Comparison of ENCODE assay signal across 8 cellular contexts in the genomic region with DNA sequence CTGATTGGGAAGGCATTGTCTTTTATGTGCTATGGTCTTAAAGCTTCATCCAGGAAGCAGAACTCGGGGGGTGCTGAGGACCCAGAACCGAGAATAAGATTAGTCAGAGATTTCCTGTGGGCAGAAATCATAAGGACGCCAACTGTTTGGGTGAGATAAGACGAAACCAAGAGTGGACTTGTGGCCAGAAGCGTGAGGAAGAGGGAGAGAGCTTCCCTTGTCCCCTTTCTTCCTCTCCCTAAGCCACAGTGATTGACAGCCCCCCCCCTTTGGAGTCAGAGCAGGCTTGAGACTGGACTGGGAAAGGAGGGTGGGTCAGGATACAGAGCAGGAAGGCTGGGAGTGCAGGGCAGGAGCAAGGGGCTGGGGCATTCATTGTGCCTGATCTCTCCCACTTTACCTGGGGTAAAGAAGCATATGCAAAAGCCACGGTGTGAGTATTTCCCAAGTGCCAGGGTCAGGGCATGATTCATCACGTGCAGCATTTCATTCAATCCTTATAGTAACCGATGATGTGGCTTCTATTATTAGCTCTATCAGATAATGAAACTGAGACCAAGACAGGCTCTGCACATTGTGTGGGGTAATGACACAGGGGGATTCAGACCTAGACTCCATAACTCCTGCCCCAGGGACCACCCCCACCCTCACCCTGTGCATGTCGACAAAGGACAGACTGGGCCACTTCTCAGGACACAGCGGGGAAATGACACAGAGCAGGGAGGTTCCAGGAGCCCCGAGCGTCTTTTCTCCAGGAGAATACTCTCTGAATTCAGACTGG. TPM values are rescaled to one million over a fixed set of nuclear protein-coding genes. Genes with fewer than 3 reads are reported as not detected.
DNase-seq lines count a peak whose midpoint lies in the region; ATAC-seq lines count a peak whose summit lies in the region.

No MANE protein-coding gene starts in this region.

- H3K4me3 ChIP-seq in H7 (ENCODE audit: insufficient read depth, low read depth, low read length) = no peak overlapping the region

- intact Hi-C loops in activated T-helper 2 cell treated with anti-CD3 and anti-CD28 coated beads, Interferon-gamma antibody, Interleukin-2, Interleukin-4, amounts not matched to agents 10 μg/mL and 5 μg/mL and 100 μg/mL, durations not matched to agents 14 hours and 24 hours and 36 hours (cut with micrococcal nuclease) = loop anchor here (2.0 to 5.0 kb wide), 2 partner anchors 20 to 42 kb away; no protein-coding TSS in a partner anchor

- ATAC-seq in GM18907 (IDR thresholded peaks at IDR 0.05; ENCODE audit: unreplicated experiment) (peak; percentile 66), HG03135 (IDR thresholded peaks at IDR 0.05; ENCODE audit: unreplicated experiment) (peak; percentile 71), HG03039 (IDR thresholded peaks at IDR 0.05; ENCODE audit: unreplicated experiment) (no peak)

- H3K36me3 Mint-ChIP-seq in activated T-helper 2 cell treated with anti-CD3 and anti-CD28 coated beads, Interferon-gamma antibody, Interleukin-2, Interleukin-4, amounts not matched to agents 10 μg/mL and 5 μg/mL and 100 μg/mL, durations not matched to agents 14 hours and 24 hours and 36 hours (ENCODE audit: low read depth) = no peaks in the 10 kb centered on the region

- H3K27ac Mint-ChIP-seq in activated T-helper 2 cell treated with anti-CD3 and anti-CD28 coated beads, Interferon-gamma antibody, Interleukin-2, Interleukin-4, amounts not matched to agents 10 μg/mL and 5 μg/mL and 100 μg/mL, durations not matched to agents 14 hours and 24 hours and 36 hours = peak overlapping the region; percentile 51

- peaks cover 2% of the 10 kb centered on the region; the same call in 1 of the 2 replicates for H3K27me3 ChIP-seq in H7 (ENCODE audit: control insufficient read depth, insufficient read depth, low read length)

- H3K4me3 Mint-ChIP-seq in activated T-helper 2 cell treated with anti-CD3 and anti-CD28 coated beads, Interferon-gamma antibody, Interleukin-2, Interleukin-4, amounts not matched to agents 10 μg/mL and 5 μg/mL and 100 μg/mL, durations not matched to agents 14 hours and 24 hours and 36 hours (ENCODE audit: low read depth) = no peak overlapping the region

- H3K36me3 ChIP-seq in H7 (replicated peaks; ENCODE audit: control insufficient read depth, insufficient read depth, low read length) = no peaks in the 10 kb centered on the region

- H3K9me3 Mint-ChIP-seq in activated T-helper 2 cell treated with anti-CD3 and anti-CD28 coated beads, Interferon-gamma antibody, Interleukin-2, Interleukin-4, amounts not matched to agents 10 μg/mL and 5 μg/mL and 100 μg/mL, durations not matched to agents 14 hours and 24 hours and 36 hours = no peaks in the 10 kb centered on the region

- DNase-seq in activated T-helper 2 cell treated with anti-CD3 and anti-CD28 coated beads, Interferon-gamma antibody, Interleukin-2, Interleukin-4, amounts not matched to agents 10 μg/mL and 5 μg/mL and 100 μg/mL, durations not matched to agents 14 hours and 24 hours and 36 hours (ENCODE audit: low spot score) = no peak
- DNase-seq in myocyte (ENCODE audit: low read depth) (peak; percentile 8), NCI-H446 (lab: John Stamatoyannopoulos, UW) (no peak), NCI-H82 (lab: John Stamatoyannopoulos, UW) (no peak), H7 (no peak)

- H3K4me1 Mint-ChIP-seq in activated T-helper 2 cell treated with anti-CD3 and anti-CD28 coated beads, Interferon-gamma antibody, Interleukin-2, Interleukin-4, amounts not matched to agents 10 μg/mL and 5 μg/mL and 100 μg/mL, durations not matched to agents 14 hours and 24 hours and 36 hours (ENCODE audit: low read depth) = peaks cover 71% of the 10 kb centered on the region

- H3K27me3 Mint-ChIP-seq in activated T-helper 2 cell treated with anti-CD3 and anti-CD28 coated beads, Interferon-gamma antibody, Interleukin-2, Interleukin-4, amounts not matched to agents 10 μg/mL and 5 μg/mL and 100 μg/mL, durations not matched to agents 14 hours and 24 hours and 36 hours (ENCODE audit: low read depth) = no peaks in the 10 kb centered on the region

RNA-seq across cellular contexts. Expression of gene IL1RN, which starts 3.0 kb away (rescaled TPM):
- 13.2 and 15.9 TPM in 2 replicates for total RNA-seq in activated T-helper 2 cell treated with anti-CD3 and anti-CD28 coated beads, Interferon-gamma antibody, Interleukin-2, Interleukin-4, amounts not matched to agents 10 μg/mL and 5 μg/mL and 100 μg/mL, durations not matched to agents 14 hours and 24 hours and 36 hours
- total RNA-seq in myocyte = not detected in 2 replicates
- polyA plus RNA-seq in myocyte (2012) = 0.06 TPM
- not detected in 2 replicates for total RNA-seq in H7 (2014; rRNA removed; shearing (Covaris generic))

RNA-seq across cellular contexts. Expression of gene PSD4, which starts 49.4 kb away (rescaled TPM):
- total RNA-seq in activated T-helper 2 cell treated with anti-CD3 and anti-CD28 coated beads, Interferon-gamma antibody, Interleukin-2, Interleukin-4, amounts not matched to agents 10 μg/mL and 5 μg/mL and 100 μg/mL, durations not matched to agents 14 hours and 24 hours and 36 hours = 313 and 319 TPM in 2 replicates
- 0.83 and 1.2 TPM in 2 replicates for total RNA-seq in myocyte
- 0.62 TPM for polyA plus RNA-seq in myocyte (2012)
- total RNA-seq in H7 (2014; rRNA removed; shearing (Covaris generic)) = 1.5 and 1.9 TPM in 2 replicates

RNA-seq across cellular contexts. Expression of gene IL1F10, which starts 56.6 kb away (rescaled TPM):
- total RNA-seq in activated T-helper 2 cell treated with anti-CD3 and anti-CD28 coated beads, Interferon-gamma antibody, Interleukin-2, Interleukin-4, amounts not matched to agents 10 μg/mL and 5 μg/mL and 100 μg/mL, durations not matched to agents 14 hours and 24 hours and 36 hours = not detected in 2 replicates
- not detected in 2 replicates for total RNA-seq in myocyte
- not detected for polyA plus RNA-seq in myocyte (2012)
- not detected in 2 replicates for total RNA-seq in H7 (2014; rRNA removed; shearing (Covaris generic))

Comparison
In these comparisons a context has a peak if more than half of its experiments do, and no peak if none do; other contexts are left out.
1. RNA of gene IL1RN, which starts 3.0 kb away (total RNA-seq): 13.2 to 15.9 TPM in activated T-helper 2 cell treated with anti-CD3 and anti-CD28 coated beads, Interferon-gamma antibody, Interleukin-2, Interleukin-4, amounts not matched to agents 10 μg/mL and 5 μg/mL and 100 μg/mL, durations not matched to agents 14 hours and 24 hours and 36 hours; not detected in myocyte and not detected in H7; every median in the first group is over 10 times any median in the second.
2. RNA of gene PSD4, which starts 49.4 kb away (total RNA-seq): 313 to 319 TPM in activated T-helper 2 cell treated with anti-CD3 and anti-CD28 coated beads, Interferon-gamma antibody, Interleukin-2, Interleukin-4, amounts not matched to agents 10 μg/mL and 5 μg/mL and 100 μg/mL, durations not matched to agents 14 hours and 24 hours and 36 hours; 1.5 to 1.9 TPM in H7 and 0.83 to 1.2 TPM in myocyte; every median in the first group is over 100 times any median in the second.